9 cellular contexts compared by ENCODE assay signal in the genomic region with DNA sequence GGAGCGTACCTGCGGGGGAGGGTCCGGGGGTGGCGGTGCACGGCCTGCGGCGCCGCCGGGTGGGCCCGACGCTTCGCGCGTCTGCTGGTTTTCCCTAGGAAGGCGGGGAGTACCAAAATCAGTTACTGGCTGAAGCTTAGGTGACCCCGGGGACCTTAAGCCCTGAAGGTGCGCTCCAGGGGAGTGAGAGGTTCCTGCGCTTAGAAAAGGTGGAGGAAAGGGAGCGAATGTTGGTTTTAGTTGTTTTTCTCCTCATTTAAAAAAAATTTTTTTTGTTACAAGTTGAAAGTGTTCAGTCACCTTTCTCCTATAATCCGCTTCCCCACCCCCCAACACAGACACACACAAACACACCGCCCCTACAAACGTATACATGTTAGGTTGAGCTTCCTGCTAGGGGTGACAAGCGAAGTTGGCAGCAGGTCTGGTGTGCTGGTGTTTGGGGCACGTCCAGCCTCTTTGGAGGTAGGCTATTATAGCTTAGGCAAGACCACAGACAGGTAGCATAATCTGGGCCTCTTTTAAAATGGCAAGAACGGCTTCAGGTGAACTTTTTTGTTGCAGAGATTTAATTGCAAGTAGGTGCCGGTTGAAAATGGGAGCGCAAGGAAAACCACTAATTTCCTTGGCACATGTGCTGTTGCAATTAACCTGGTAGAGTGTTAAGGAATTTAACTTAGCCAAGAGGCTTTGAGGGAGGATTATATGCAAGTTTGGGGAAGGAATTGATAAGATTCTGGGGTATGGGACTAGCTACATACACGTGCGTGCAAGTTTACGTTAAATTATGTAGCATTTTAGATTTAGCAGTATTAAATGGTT. TPM values are rescaled to one million over a fixed set of nuclear protein-coding genes. Genes with fewer than 3 reads are reported as not detected.
DNase-seq lines count a peak whose midpoint lies in the region; FAIRE-seq and TF ChIP-seq lines count a peak whose summit lies in the region.
"Had no signal": no experiment of that assay in that cellular context is flagged by ENCODE, and none has a peak within 500 bp of the region (broad histone marks: within the 10 kb centered on the region; RNA-seq: fewer than 3 reads in every experiment).

No MANE protein-coding gene starts in this region.

- H3K9ac ChIP-seq in HUES48 (ENCODE audit: low read depth, low read length) = peak overlapping the region; percentile 61

- H3K27ac ChIP-seq in HUES48 (ENCODE audit: low read depth, low read length) = peak overlapping the region; percentile 97

- FAIRE-seq in bronchial epithelial cell (lab: Jason Lieb, UNC) = no peak
- FAIRE-seq: G401.6 had no signal

- TF ChIP-seq CTCF in bronchial epithelial cell (IDR thresholded peaks at IDR 0.05; ENCODE audit: insufficient read depth, low read length, severe bottlenecking) = no peak

- H3K9me3 ChIP-seq in HUES48 (ENCODE audit: control insufficient read depth, insufficient read depth, low read length) = no peaks in the 10 kb centered on the region

- H3K4me3 ChIP-seq in HUES48 (ENCODE audit: low read depth, low read length) (peak overlapping the region; percentile 82), bronchial epithelial cell (ENCODE audit: low read depth, low read length) (peak overlapping the region; percentile 89)

- peaks cover 12% of the 10 kb centered on the region for H3K27me3 ChIP-seq in HUES48 (ENCODE audit: control insufficient read depth, insufficient read depth, low read length)
- H3K27me3 ChIP-seq in bronchial epithelial cell (ENCODE audit: control insufficient read depth, insufficient read depth, low read length) = no peaks in the 10 kb centered on the region

- peaks cover 61% of the 10 kb centered on the region for H3K4me1 ChIP-seq in HUES48 (ENCODE audit: control insufficient read depth, insufficient read depth, low read length)

- DNase-seq in NCI-H510A treated with DMSO at 0.1 percent for 48 hours (lab: John Stamatoyannopoulos, UW) (peak; percentile 29), NCI-H510A (lab: John Stamatoyannopoulos, UW) (no peak), T-helper 2 cell (peak in 3 of 5 experiments; percentile 21 to 85 (median 47)), bronchial epithelial cell (ENCODE audit: low read depth) (peak; percentile 46), left kidney (ENCODE audit: low read depth, low spot score) (peak; percentile 74), SHP77 (lab: John Stamatoyannopoulos, UW) (no peak)
- peak; percentile 4 for DNase-seq in stimulated activated CD8-positive, alpha-beta memory T cell treated with anti-CD3 and anti-CD28 coated beads, Interleukin-12 subunit alpha, Interleukin-12 subunit beta, amount 100 ng/mL, for 4 hours (ENCODE audit: low read depth)

- H3K36me3 ChIP-seq in HUES48 (ENCODE audit: control insufficient read depth, insufficient read depth, low read length) (no peaks in the 10 kb centered on the region), bronchial epithelial cell (ENCODE audit: control insufficient read depth, insufficient read depth, low read length) (no peaks in the 10 kb centered on the region)

RNA-seq across cellular contexts. Expression of a gene that starts 0.9 kb away (rescaled TPM):
- total RNA-seq in bronchial epithelial cell = 39.5 and 44.2 TPM in 2 replicates

Comparison
In these comparisons a context has a peak if more than half of its experiments do, and no peak if none do; other contexts are left out.
1. DNase-seq: peak in NCI-H510A treated with DMSO at 0.1 percent for 48 hours (single experiment), T-helper 2 cell (3 of 5), bronchial epithelial cell (single experiment), left kidney (single experiment) and stimulated activated CD8-positive, alpha-beta memory T cell treated with anti-CD3 and anti-CD28 coated beads, Interleukin-12 subunit alpha, Interleukin-12 subunit beta, amount 100 ng/mL, for 4 hours (single experiment); none in NCI-H510A (single experiment) and SHP77 (0 of 2).